Comparison of ENCODE assay signal across 32 cellular contexts in the genomic region with DNA sequence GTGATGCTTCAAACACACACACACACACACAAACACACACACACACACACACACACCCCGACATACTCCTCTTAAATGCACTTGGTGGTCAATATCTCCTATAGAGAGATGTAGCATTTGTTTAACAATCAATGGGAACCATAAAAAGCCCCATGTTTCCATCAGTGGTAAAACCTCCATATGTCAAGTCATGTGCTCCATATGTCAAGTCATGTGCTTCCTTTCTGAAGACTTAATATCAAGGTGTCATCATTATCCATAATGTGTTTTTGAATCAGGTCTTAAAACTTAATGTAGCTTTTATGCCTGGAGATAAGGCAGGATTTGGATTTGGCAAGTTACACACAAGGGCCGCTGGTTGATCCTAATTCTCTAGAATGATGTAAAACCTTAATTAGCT. TPM values are rescaled to one million over a fixed set of nuclear protein-coding genes. Genes with fewer than 3 reads are reported as not detected.
"Had no signal": no experiment of that assay in that cellular context is flagged by ENCODE, and none has a peak within 500 bp of the region (broad histone marks: within the 10 kb centered on the region; RNA-seq: fewer than 3 reads in every experiment).

No MANE protein-coding gene starts in this region.

- H3K27me3 ChIP-seq: breast epithelium, colonic mucosa had no signal

- H3K4me3 Mint-ChIP-seq: activated CD4-positive, alpha-beta memory T cell treated with anti-CD3 and anti-CD28 coated beads, Interleukin-2, amount 10 ng/mL, durations not matched to agents 7 days and 5 days; activated CD4-positive, alpha-beta T cell treated with anti-CD3 and anti-CD28 coated beads, Interleukin-2, amount 10 ng/mL, durations not matched to agents 7 days and 5 days; activated naive CD4-positive, alpha-beta T cell treated with anti-CD3 and anti-CD28 coated beads, Interleukin-2, amount 10 ng/mL, durations not matched to agents 7 days and 5 days; activated naive CD8-positive, alpha-beta T cell treated with anti-CD3 and anti-CD28 coated beads, Interleukin-2, amount 10 ng/mL, durations not matched to agents 7 days and 5 days; activated T-cell treated with anti-CD3 and anti-CD28 coated beads, Interleukin-2, amount 50 U/mL, for 24 hours; activated T-cell treated with anti-CD3 and anti-CD28 coated beads, Interleukin-2, amount 50 U/mL, for 72 hours; WTC11 had no signal

- DNase-seq: activated CD4-positive, alpha-beta memory T cell treated with anti-CD3 and anti-CD28 coated beads, Interleukin-2, amount 10 ng/mL, durations not matched to agents 7 days and 5 days; activated CD4-positive, alpha-beta T cell treated with anti-CD3 and anti-CD28 coated beads for 1 hour; activated CD4-positive, alpha-beta T cell treated with anti-CD3 and anti-CD28 coated beads for 4 hours; activated CD4-positive, alpha-beta T cell treated with anti-CD3 and anti-CD28 coated beads, Interleukin-2, amount 10 ng/mL, durations not matched to agents 7 days and 5 days; activated CD4-positive, alpha-beta T cell treated with anti-CD3 and anti-CD28 coated beads, Interleukin-2, amount 50 U/mL, for 4 hours; activated CD8-positive, alpha-beta memory T cell treated with anti-CD3 and anti-CD28 coated beads, Interleukin-2, amount 50 U/mL, for 48 hours; activated gamma-delta T cell; activated naive CD4-positive, alpha-beta T cell; activated naive CD4-positive, alpha-beta T cell treated with anti-CD3 and anti-CD28 coated beads, Interleukin-2, amount 10 ng/mL, durations not matched to agents 7 days and 5 days; activated naive CD8-positive, alpha-beta T cell treated with anti-CD3 and anti-CD28 coated beads, Interleukin-2, amount 10 ng/mL, durations not matched to agents 7 days and 5 days; activated T-cell treated with anti-CD3 and anti-CD28 coated beads for 4 hours; activated T-cell treated with anti-CD3 and anti-CD28 coated beads, Interleukin-2, amount 50 U/mL, for 24 hours; activated T-cell treated with anti-CD3 and anti-CD28 coated beads, Interleukin-2, amount 50 U/mL, for 72 hours; aorta; central memory CD4-positive, alpha-beta T cell; cerebellar nuclear complex; colonic mucosa; effector CD8-positive, alpha-beta T cell; esophagus squamous epithelium; head of caudate nucleus; T-helper 2 cell had no signal

- H3K4me3 ChIP-seq: breast epithelium, cardiac muscle cell, colonic mucosa, esophagus squamous epithelium, gastroesophageal sphincter had no signal

- H3K9me3 Mint-ChIP-seq: activated CD4-positive, alpha-beta memory T cell treated with anti-CD3 and anti-CD28 coated beads, Interleukin-2, amount 10 ng/mL, durations not matched to agents 7 days and 5 days; activated CD4-positive, alpha-beta T cell treated with anti-CD3 and anti-CD28 coated beads, Interleukin-2, amount 10 ng/mL, durations not matched to agents 7 days and 5 days; activated naive CD4-positive, alpha-beta T cell treated with anti-CD3 and anti-CD28 coated beads, Interleukin-2, amount 10 ng/mL, durations not matched to agents 7 days and 5 days; activated naive CD4-positive, alpha-beta T cell treated with anti-CD3 and anti-CD28 coated beads, Interleukin-2, amount 50 U/mL, for 72 hours; activated naive CD8-positive, alpha-beta T cell treated with anti-CD3 and anti-CD28 coated beads, Interleukin-2, amount 10 ng/mL, durations not matched to agents 7 days and 5 days; activated T-cell treated with anti-CD3 and anti-CD28 coated beads, Interleukin-2, amount 50 U/mL, for 24 hours; activated T-cell treated with anti-CD3 and anti-CD28 coated beads, Interleukin-2, amount 50 U/mL, for 72 hours; WTC11 had no signal

- H3K9me3 ChIP-seq: breast epithelium, colonic mucosa, esophagus squamous epithelium, gastroesophageal sphincter had no signal

- H3K36me3 Mint-ChIP-seq: activated naive CD4-positive, alpha-beta T cell treated with anti-CD3 and anti-CD28 coated beads, Interleukin-2, amount 10 ng/mL, durations not matched to agents 7 days and 5 days; activated naive CD4-positive, alpha-beta T cell treated with anti-CD3 and anti-CD28 coated beads, Interleukin-2, amount 50 U/mL, for 72 hours; activated naive CD8-positive, alpha-beta T cell treated with anti-CD3 and anti-CD28 coated beads, Interleukin-2, amount 10 ng/mL, durations not matched to agents 7 days and 5 days; WTC11 had no signal

- H3K36me3 ChIP-seq: breast epithelium, cardiac muscle cell, colonic mucosa, esophagus squamous epithelium, gastroesophageal sphincter had no signal

- H3K4me1 ChIP-seq: breast epithelium, colonic mucosa, esophagus squamous epithelium, gastroesophageal sphincter had no signal

- H3K4me1 Mint-ChIP-seq: activated CD4-positive, alpha-beta memory T cell treated with anti-CD3 and anti-CD28 coated beads, Interleukin-2, amount 10 ng/mL, durations not matched to agents 7 days and 5 days; activated CD4-positive, alpha-beta T cell treated with anti-CD3 and anti-CD28 coated beads, Interleukin-2, amount 10 ng/mL, durations not matched to agents 7 days and 5 days; activated naive CD4-positive, alpha-beta T cell treated with anti-CD3 and anti-CD28 coated beads, Interleukin-2, amount 10 ng/mL, durations not matched to agents 7 days and 5 days had no signal

- ATAC-seq: activated naive CD4-positive, alpha-beta T cell treated with anti-CD3 and anti-CD28 coated beads, Interleukin-2, amount 50 U/mL, for 72 hours; activated T-cell treated with anti-CD3 and anti-CD28 coated beads, Interleukin-2, amount 50 U/mL, for 72 hours; gastroesophageal sphincter had no signal

- H3K27ac ChIP-seq: breast epithelium, cardiac muscle cell, colonic mucosa, epithelial cell of prostate, esophagus squamous epithelium, gastroesophageal sphincter had no signal

- H3K27ac Mint-ChIP-seq: activated CD4-positive, alpha-beta memory T cell treated with anti-CD3 and anti-CD28 coated beads, Interleukin-2, amount 10 ng/mL, durations not matched to agents 7 days and 5 days; activated CD4-positive, alpha-beta T cell treated with anti-CD3 and anti-CD28 coated beads, Interleukin-2, amount 10 ng/mL, durations not matched to agents 7 days and 5 days; activated naive CD4-positive, alpha-beta T cell treated with anti-CD3 and anti-CD28 coated beads, Interleukin-2, amount 10 ng/mL, durations not matched to agents 7 days and 5 days; activated naive CD4-positive, alpha-beta T cell treated with anti-CD3 and anti-CD28 coated beads, Interleukin-2, amount 50 U/mL, for 72 hours; activated naive CD8-positive, alpha-beta T cell treated with anti-CD3 and anti-CD28 coated beads, Interleukin-2, amount 10 ng/mL, durations not matched to agents 7 days and 5 days; activated T-cell treated with anti-CD3 and anti-CD28 coated beads, Interleukin-2, amount 50 U/mL, for 24 hours; activated T-cell treated with anti-CD3 and anti-CD28 coated beads, Interleukin-2, amount 50 U/mL, for 72 hours; WTC11 had no signal

RNA-seq across cellular contexts. Expression of a gene that starts 26.6 kb away (rescaled TPM):
- total RNA-seq: activated CD4-positive, alpha-beta memory T cell treated with anti-CD3 and anti-CD28 coated beads, Interleukin-2, amount 10 ng/mL, durations not matched to agents 7 days and 5 days; activated CD4-positive, alpha-beta T cell treated with anti-CD3 and anti-CD28 coated beads, Interleukin-2, amount 10 ng/mL, durations not matched to agents 7 days and 5 days; activated naive CD8-positive, alpha-beta T cell treated with anti-CD3 and anti-CD28 coated beads, Interleukin-2, amount 10 ng/mL, durations not matched to agents 7 days and 5 days; dermis microvascular lymphatic vessel endothelial cell; endothelial cell of umbilical vein; fibroblast of villous mesenchyme; glomerular endothelial cell; T-helper 1 cell treated with Interleukin-12 subunit alpha and Interleukin-12 subunit beta and Interleukin-4 antibody, amounts not matched to agents 30 ng/mL and 1 ng/mL, for 36 hours; WTC11 had no signal
